In the genomic region with DNA sequence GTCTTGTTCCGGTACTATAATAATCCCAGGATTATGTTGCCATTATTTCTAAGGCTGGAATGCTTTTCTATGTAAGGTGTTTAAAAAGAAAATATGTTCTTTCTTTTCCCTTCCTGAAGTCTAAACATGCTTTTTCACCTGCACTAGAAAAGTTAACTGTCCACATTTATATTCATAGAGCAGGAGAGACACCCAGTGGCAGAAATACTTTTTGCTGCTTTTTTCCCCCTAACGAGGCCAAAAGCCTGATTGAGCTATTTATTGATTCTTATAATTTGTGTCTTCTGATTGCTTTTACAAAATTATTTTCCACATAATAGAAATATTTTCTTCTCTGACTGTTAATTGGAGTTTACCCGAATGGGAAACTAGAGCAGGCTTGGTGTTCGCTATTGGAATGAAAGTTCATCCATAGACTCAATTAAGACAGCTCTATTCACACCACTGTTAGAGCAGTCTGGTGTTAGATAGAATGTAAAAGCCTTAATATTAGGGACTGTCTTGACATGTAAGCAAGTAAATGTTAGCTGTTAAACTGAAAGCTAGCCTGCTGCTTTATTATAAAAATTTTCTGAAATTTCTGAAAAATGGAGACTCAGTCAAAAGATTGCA, we compare ENCODE assay signal across 1 cellular context.
TF ChIP-seq lines count a peak whose summit lies in the region.

No MANE protein-coding gene starts in this region.

TF ChIP-seq in H1, 55 proteins besides CTCF, POLR2A, EP300 and RAD21:
- TF ChIP-seq SP1 (IDR thresholded peaks at IDR 0.05; ENCODE audit: low read depth, low read length): no peak
